Comparison of ENCODE assay signal across 33 cellular contexts in the genomic region with DNA sequence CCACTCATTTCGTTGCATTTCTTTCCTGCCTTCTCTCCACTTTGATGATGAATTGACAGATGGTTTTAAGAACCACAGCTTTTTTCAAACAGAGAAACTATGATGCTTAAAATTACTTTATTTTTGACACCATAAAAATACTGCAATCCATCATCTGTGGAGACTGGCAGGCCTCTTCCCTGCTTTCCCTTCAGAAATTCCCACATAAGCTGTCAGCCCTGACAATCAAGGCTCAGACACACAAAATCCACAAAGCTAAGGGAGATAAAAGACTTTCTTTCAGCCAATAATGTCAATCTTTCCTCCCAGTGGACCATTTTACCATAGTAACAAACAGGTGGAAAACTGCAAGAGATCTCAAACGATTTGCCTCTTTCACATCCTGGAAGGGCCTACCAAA.
"Had no signal": no experiment of that assay in that cellular context is flagged by ENCODE, and none has a peak within 500 bp of the region (broad histone marks: within the 10 kb centered on the region; RNA-seq: fewer than 3 reads in every experiment).

No MANE protein-coding gene starts in this region.

- H3K36me3 ChIP-seq: MG63, SJSA1 had no signal

- ATAC-seq: activated CD8-positive, alpha-beta memory T cell treated with anti-CD3 and anti-CD28 coated beads, Interleukin-2, amount 10 ng/mL, durations not matched to agents 7 days and 5 days; Panc1; T-cell had no signal

- H3K9me3 ChIP-seq: MG63, SJSA1, SK-N-SH had no signal

- H3K4me2 ChIP-seq: SK-N-SH had no signal

- H3K27me3 ChIP-seq: MG63, SJSA1 had no signal

- H3K27ac ChIP-seq: SJSA1, VCaP had no signal

- H3K4me3 ChIP-seq: MG63, SJSA1 had no signal

- H3K9ac ChIP-seq: SK-N-SH had no signal

- DNase-seq: activated B cell treated with CpG ODN at 0.5 μM for 24 hours; activated CD4-positive, alpha-beta memory T cell treated with anti-CD3 and anti-CD28 coated beads, Interleukin-2, amount 10 ng/mL, durations not matched to agents 7 days and 5 days; activated CD4-positive, alpha-beta T cell treated with anti-CD3 and anti-CD28 coated beads for 4 hours; activated CD4-positive, alpha-beta T cell treated with anti-CD3 and anti-CD28 coated beads, Interleukin-2, amount 50 U/mL, for 1 hour; activated CD4-positive, CD25-positive, alpha-beta regulatory T cell treated with anti-CD3 and anti-CD28 coated beads, Interleukin-2, amount 50 U/mL, for 72 hours; activated CD8-positive, alpha-beta memory T cell treated with anti-CD3 and anti-CD28 coated beads for 24 hours; activated CD8-positive, alpha-beta memory T cell treated with anti-CD3 and anti-CD28 coated beads, Interleukin-2, amount 10 ng/mL, durations not matched to agents 7 days and 5 days; activated CD8-positive, alpha-beta memory T cell treated with anti-CD3 and anti-CD28 coated beads, Interleukin-2, amount 50 U/mL, for 48 hours; activated effector memory CD4-positive, alpha-beta T cell treated with Interleukin-2 at 50 U/mL for 16 hours; activated naive CD4-positive, alpha-beta T cell treated with anti-CD3 and anti-CD28 coated beads, Interleukin-2, amount 50 U/mL, for 16 hours; activated T-cell treated with anti-CD3 and anti-CD28 coated beads, Interleukin-2, amount 50 U/mL, for 48 hours; anterior cingulate cortex; caudate nucleus; cerebellar nuclear complex; Kasumi-1; MG63; NCI-H1048; NCI-H1105 treated with DMSO at 0.1 percent for 48 hours; NCI-H1436; NCI-H1694; NCI-H1930; NCI-H2081 treated with DMSO at 0.1 percent for 48 hours; NCI-H226; NCI-H446 treated with DMSO at 0.1 percent for 48 hours; NCI-H524 treated with DMSO at 0.1 percent for 48 hours; SHP77; SK-N-SH; T-cell; T-helper 2 cell; T-helper 9 cell had no signal

- H3K9me2 ChIP-seq: SK-N-SH had no signal
